ENCODE assay signal across 8 cellular contexts in the genomic region with DNA sequence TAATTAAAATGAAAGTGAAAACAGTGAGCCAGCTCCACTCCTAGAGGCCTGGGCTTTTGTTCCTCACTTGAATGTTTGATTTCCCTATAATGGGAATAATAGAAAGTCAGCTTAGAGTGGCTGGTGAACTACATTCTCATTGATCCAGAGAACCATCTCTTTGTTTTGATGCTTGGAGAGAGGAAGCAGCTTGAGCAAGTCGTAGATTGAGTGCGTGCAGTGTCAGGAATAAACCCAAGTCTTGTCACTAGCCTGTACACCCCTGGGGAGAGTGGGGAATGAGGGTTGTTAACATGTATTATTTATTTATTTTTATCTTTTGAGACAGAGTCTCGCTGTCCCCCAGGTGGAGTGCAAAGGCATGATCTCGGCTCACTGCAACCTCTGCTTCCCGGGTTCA. TPM values are rescaled to one million over a fixed set of nuclear protein-coding genes. Genes with fewer than 3 reads are reported as not detected.
DNase-seq lines count a peak whose midpoint lies in the region; ATAC-seq and TF ChIP-seq lines count a peak whose summit lies in the region.

No MANE protein-coding gene starts in this region.

- H3K18ac ChIP-seq in IMR-90 (ENCODE audit: low read depth, low read length), result peak overlapping the region; percentile 6; the same call in 1 of the 2 replicates

- peak overlapping the region; percentile 69; the same call in 1 of the 2 replicates for H4K91ac ChIP-seq in IMR-90 (ENCODE audit: insufficient read depth, low read depth, low read length)

- H2AFZ ChIP-seq in ACC112 (ENCODE audit: low read length, unreplicated experiment) (peak overlapping the region; percentile 47), IMR-90 (replicated peaks; ENCODE audit: low read length, poor library complexity) (peak overlapping the region; percentile 80)

- H3K27me3 ChIP-seq in ACC112 (ENCODE audit: insufficient read depth, low read length) (no peaks in the 10 kb centered on the region), IMR-90 (ENCODE audit: control insufficient read depth, insufficient read depth, low read length) (peaks cover 2% of the 10 kb centered on the region; the same call in 1 of the 2 replicates), liver (ENCODE audit: control insufficient read depth in 4 of 4, insufficient read depth in 4 of 4, low read length in 3 of 4) (no peaks in the 10 kb centered on the region), upper lobe of left lung (no peaks in the 10 kb centered on the region)

- TF ChIP-seq POLR2A in IMR-90 (IDR thresholded peaks at IDR 0.05; ENCODE audit: low read depth, low read length) (no peak), upper lobe of left lung (IDR thresholded peaks at IDR 0.05) (no peak)

- H3K4me1 ChIP-seq in ACC112 (ENCODE audit: control insufficient read depth, insufficient read depth, low read length, unreplicated experiment) (peaks cover 19% of the 10 kb centered on the region), IMR-90 (ENCODE audit: control insufficient read depth, insufficient read depth, low read length) (peaks cover 1% of the 10 kb centered on the region; the same call in 1 of the 2 replicates), liver (ENCODE audit: control insufficient read depth in 4 of 4, insufficient read depth in 4 of 4, low read length in 3 of 4) (peaks cover 7 to 27% (median 22%) of the 10 kb centered on the region in 4 donors), upper lobe of left lung (peaks cover 12 to 20% (median 17%) of the 10 kb centered on the region in 4 donors)

- in situ Hi-C loops in IMR-90 (cut with MboI; ENCODE audit: low sequenced_read_pairs), result loop anchor here (10.0 kb wide), 1 partner anchor 852 kb away; no protein-coding TSS in a partner anchor
- in situ Hi-C loops in astrocyte of the cerebellum (cut with HindIII; ENCODE audit: low sequenced_read_pairs), result loop anchor here (5.0 kb wide), 1 partner anchor 439 kb away; no protein-coding TSS in a partner anchor

- H3K9me3 ChIP-seq in IMR-90 (ENCODE audit: control insufficient read depth, insufficient read depth, low read length) (no peaks in the 10 kb centered on the region), liver (ENCODE audit: control insufficient read depth in 4 of 4, low read length in 3 of 4) (no peaks in the 10 kb centered on the region), upper lobe of left lung (no peaks in the 10 kb centered on the region)

- POLR2A ChIA-PET in IMR-90 (lab: Charles Lee; ENCODE audit: unreplicated experiment), result interaction anchor here (0.5 to 0.8 kb wide), 2 partner anchors 10 to 15 kb away, joined by 3 to 4 read pairs; no protein-coding TSS in a partner anchor

- peak overlapping the region; percentile 96 for H4K5ac ChIP-seq in IMR-90 (ENCODE audit: low read depth, low read length)

- BruUV-seq in IMR-90 (replicated peaks; lab: Mats Ljungman, UMichigan), result no TSS peak

- H2BK15ac ChIP-seq in IMR-90 (ENCODE audit: low read depth, low read length), result no peak overlapping the region

- H4K20me1 ChIP-seq in IMR-90 (ENCODE audit: insufficient read depth, low read length), result peaks cover 6% of the 10 kb centered on the region; the same call in 1 of the 2 replicates

- ATAC-seq in IMR-90 (ENCODE audit: low read depth) (peak; percentile 4; the same call in 1 of the 2 replicates), upper lobe of left lung (ENCODE audit: low FRiP score in 2 of 2) (no peak)

- H3K4me2 ChIP-seq in IMR-90 (ENCODE audit: low read depth, low read length), result peak overlapping the region; percentile 84

- H2BK20ac ChIP-seq in IMR-90 (ENCODE audit: low read depth, low read length), result no peak overlapping the region

- intact Hi-C loops in IMR-90 (cut with micrococcal nuclease), result no loop called here

- H4K8ac ChIP-seq in IMR-90 (ENCODE audit: low read depth in 2 of 2, low read length in 2 of 2), result peak overlapping the region; percentile 92 to 97

- H2AK5ac ChIP-seq in IMR-90 (ENCODE audit: low read depth, low read length), result peak overlapping the region; percentile 89

- TF ChIP-seq CTCF in IMR-90 (conservative IDR thresholded peaks at IDR 0.05; ENCODE audit: low read depth, low read length), result no peak
- no peak for TF ChIP-seq CTCF in astrocyte of the cerebellum (IDR thresholded peaks at IDR 0.05; ENCODE audit: low read depth, low read length, missing control alignments)
- TF ChIP-seq CTCF in liver (IDR thresholded peaks at IDR 0.05; ENCODE audit: low read depth, low read length, missing input control), result no peak
- no peak for TF ChIP-seq CTCF in upper lobe of left lung (IDR thresholded peaks at IDR 0.05)

- peaks cover 40% of the 10 kb centered on the region for H3K79me2 ChIP-seq in ACC112 (ENCODE audit: control insufficient read depth, insufficient read depth, low read length, unreplicated experiment)

- 0 out of 2 replicates have a peak overlapping the region, but pooled peaks have one; percentile 39 for H3K23ac ChIP-seq in IMR-90 (ENCODE audit: low read depth, low read length)

- H2AK9ac ChIP-seq in IMR-90 (replicated peaks; ENCODE audit: low read depth, low read length, poor library complexity), result peak overlapping the region; percentile 83

- peak overlapping the region; percentile 94 for H3K4me3 ChIP-seq in ACC112 (ENCODE audit: low read depth, low read length)
- peak overlapping the region; percentile 87 for H3K4me3 ChIP-seq in IMR-90 (ENCODE audit: insufficient read depth, low read depth, low read length)
- H3K4me3 ChIP-seq in astrocyte of the cerebellum (ENCODE audit: low read depth, low read length), result peak overlapping the region; percentile 87
- peak overlapping the region; percentile 74 to 100 (median 91) for H3K4me3 ChIP-seq in liver (ENCODE audit: low read depth in 1 of 3, low read length in 3 of 3)
- peak overlapping the region; percentile 31 to 89 (median 67) for H3K4me3 ChIP-seq in upper lobe of left lung

- peaks cover 14% of the 10 kb centered on the region; the same call in 1 of the 2 replicates for H3K36me3 ChIP-seq in ACC112 (ENCODE audit: insufficient read depth, low read length)
- peaks cover 3% of the 10 kb centered on the region for H3K36me3 ChIP-seq in IMR-90 (ENCODE audit: control insufficient read depth, insufficient read depth, low read length)
- peaks cover 0 to 14% (median 6%) of the 10 kb centered on the region in 4 donors for H3K36me3 ChIP-seq in liver (ENCODE audit: control insufficient read depth in 4 of 4, insufficient read depth in 3 of 4, low read depth in 1 of 4, low read length in 3 of 4)
- peaks cover 0 to 20% (median 0%) of the 10 kb centered on the region in 4 donors for H3K36me3 ChIP-seq in upper lobe of left lung

- H3K9ac ChIP-seq in IMR-90 (ENCODE audit: low read depth, low read length) (peak overlapping the region; percentile 95), liver (ENCODE audit: low read depth in 1 of 2, low read length in 2 of 2) (peak overlapping the region; percentile 67 to 96)

- no peaks in the 10 kb centered on the region; the same call in 1 of the 2 replicates for H3K9me1 ChIP-seq in IMR-90 (ENCODE audit: insufficient read depth, low read length)

- peak overlapping the region; percentile 30; the same call in 1 of the 2 replicates for H2BK120ac ChIP-seq in IMR-90 (ENCODE audit: low read depth, low read length)

- TF ChIP-seq RAD21 in IMR-90 (IDR thresholded peaks at IDR 0.05; ENCODE audit: low read length) (no peak), liver (IDR thresholded peaks at IDR 0.05) (no peak)

- TF ChIP-seq EP300 in upper lobe of left lung (IDR thresholded peaks at IDR 0.05), result no peak

- CTCF ChIA-PET in IMR-90 (lab: Yijun Ruan, JAX), result interaction anchor here (0.9 to 4.8 kb wide), 4 partner anchors 10 to 597 kb away, joined by 3 to 27 read pairs (median 6); no protein-coding TSS in a partner anchor

- H3K56ac ChIP-seq in IMR-90 (ENCODE audit: extremely low read depth, insufficient read depth, low read length), result peak overlapping the region; percentile 96

- H3K27ac ChIP-seq in ACC112 (ENCODE audit: low read depth, low read length) (peak overlapping the region; percentile 89), IMR-90 (ENCODE audit: insufficient read depth, low read length) (peak overlapping the region; percentile 58), liver (ENCODE audit: low read depth in 1 of 2, low read length in 2 of 2) (peak overlapping the region; percentile 77 to 78), upper lobe of left lung (peak overlapping the region; percentile 79 to 93 (median 88))

- DNase-seq in IMR-90 (no peak), astrocyte of the cerebellum (ENCODE audit: low read depth) (no peak), upper lobe of left lung (no peak), DMS79 treated with DMSO at 0.1 percent for 48 hours (lab: John Stamatoyannopoulos, UW) (no peak), NCI-H2081 (lab: John Stamatoyannopoulos, UW) (no peak)
- DNase-seq in NK-92 treated with Interleukin-12 subunit alpha and Interleukin-12 subunit beta, amount 100 ng/mL, for 24 hours (lab: John Stamatoyannopoulos, UW), result no peak

- H3K79me1 ChIP-seq in IMR-90 (ENCODE audit: low read depth in 1 of 2, low read length in 2 of 2), result peaks cover 15 to 28% of the 10 kb centered on the region in 2 experiments; a peak in 3 of 4 replicates

- H3K14ac ChIP-seq in IMR-90 (replicated peaks; ENCODE audit: low read depth, low read length), result peak overlapping the region; percentile 89

- peak overlapping the region; percentile 82 for H2BK5ac ChIP-seq in IMR-90 (ENCODE audit: low read depth, low read length, poor library complexity, severe bottlenecking)

- peak overlapping the region; percentile 90 for H3K4ac ChIP-seq in IMR-90 (ENCODE audit: low read depth, low read length)

- dilution Hi-C loops in IMR-90 (cut with HindIII; ENCODE audit: low sequenced_read_pairs, unreplicated experiment), result no loop called here

- 20% methylated on average over 2 of the region's 5 CpGs; no CpG with 5 or more reads in 1 of the 2 experiments for WGBS in IMR-90 (ENCODE audit: extremely low coverage in 2 of 2, insufficient read length in 1 of 2), 2 experiments
- 52% methylated on average over 5 of the region's 5 CpGs for WGBS in liver
- 39 to 46% methylated on average over 5 of the region's 5 CpGs for WGBS in upper lobe of left lung, 2 donors

RNA-seq across cellular contexts. Expression of a gene that starts 0.9 kb away (rescaled TPM):
- total RNA-seq in IMR-90 (2012; rRNA removed) (45.2 and 46.7 TPM in 2 replicates), liver (10 to 100 TPM; 21.3 to 38.5 TPM), upper lobe of left lung (10 to 100 TPM; 21.6 to 42.6 (median 34.7) TPM)
- polyA plus RNA-seq in IMR-90 (2012; rRNA removed) (25.2 and 26.8 TPM in 2 replicates), liver (10 to 100 TPM; 13.6 to 22.8 TPM)
- 4.7 and 9.8 TPM in 2 replicates for polyA plus RNA-seq in IMR-90 (2012; cell fraction: cytosol; rRNA removed)
- 14.1 and 59.8 TPM in 2 replicates for polyA plus RNA-seq in IMR-90 (2012; cell fraction: nucleus; rRNA removed; ENCODE audit: low replicate concordance)

RNA-seq across cellular contexts. Expression of a gene that starts 12.8 kb away (rescaled TPM):
- total RNA-seq in IMR-90 (2012; rRNA removed), result 3.0 and 3.1 TPM in 2 replicates
- 11.2 and 11.5 TPM in 2 replicates for polyA plus RNA-seq in IMR-90 (2012; rRNA removed)
- polyA plus RNA-seq in IMR-90 (2012; cell fraction: cytosol; rRNA removed), result 8.8 and 20.4 TPM in 2 replicates
- polyA plus RNA-seq in IMR-90 (2012; cell fraction: nucleus; rRNA removed; ENCODE audit: low replicate concordance), result 30.0 and 63.1 TPM in 2 replicates
- 1 to 10 TPM; 3.0 to 3.7 TPM for total RNA-seq in liver
- 1 to 10 TPM in 1 of 2 donors, under 1 TPM in 1; 0.83 to 4.9 TPM for polyA plus RNA-seq in liver
- total RNA-seq in upper lobe of left lung, result 10 to 100 TPM in 5 of 6 donors, 1 to 10 TPM in 1; 7.6 to 32.3 (median 14.4) TPM

RNA-seq across cellular contexts. Expression of a gene that starts 39.7 kb away (rescaled TPM):
- total RNA-seq in IMR-90 (2012; rRNA removed), result 7.8 and 9.7 TPM in 2 replicates
- 22.4 and 24.2 TPM in 2 replicates for polyA plus RNA-seq in IMR-90 (2012; rRNA removed)
- polyA plus RNA-seq in IMR-90 (2012; cell fraction: cytosol; rRNA removed), result 13.9 and 18.1 TPM in 2 replicates
- polyA plus RNA-seq in IMR-90 (2012; cell fraction: nucleus; rRNA removed; ENCODE audit: low replicate concordance), result 104 and 111 TPM in 2 replicates
- total RNA-seq in liver, result 1 to 10 TPM; 3.4 to 5.0 TPM
- polyA plus RNA-seq in liver, result 1 to 10 TPM; 1.8 to 3.0 TPM
- 10 to 100 TPM; 12.9 to 39.3 (median 22.1) TPM for total RNA-seq in upper lobe of left lung
